8 cellular contexts compared by ENCODE assay signal in the genomic region with DNA sequence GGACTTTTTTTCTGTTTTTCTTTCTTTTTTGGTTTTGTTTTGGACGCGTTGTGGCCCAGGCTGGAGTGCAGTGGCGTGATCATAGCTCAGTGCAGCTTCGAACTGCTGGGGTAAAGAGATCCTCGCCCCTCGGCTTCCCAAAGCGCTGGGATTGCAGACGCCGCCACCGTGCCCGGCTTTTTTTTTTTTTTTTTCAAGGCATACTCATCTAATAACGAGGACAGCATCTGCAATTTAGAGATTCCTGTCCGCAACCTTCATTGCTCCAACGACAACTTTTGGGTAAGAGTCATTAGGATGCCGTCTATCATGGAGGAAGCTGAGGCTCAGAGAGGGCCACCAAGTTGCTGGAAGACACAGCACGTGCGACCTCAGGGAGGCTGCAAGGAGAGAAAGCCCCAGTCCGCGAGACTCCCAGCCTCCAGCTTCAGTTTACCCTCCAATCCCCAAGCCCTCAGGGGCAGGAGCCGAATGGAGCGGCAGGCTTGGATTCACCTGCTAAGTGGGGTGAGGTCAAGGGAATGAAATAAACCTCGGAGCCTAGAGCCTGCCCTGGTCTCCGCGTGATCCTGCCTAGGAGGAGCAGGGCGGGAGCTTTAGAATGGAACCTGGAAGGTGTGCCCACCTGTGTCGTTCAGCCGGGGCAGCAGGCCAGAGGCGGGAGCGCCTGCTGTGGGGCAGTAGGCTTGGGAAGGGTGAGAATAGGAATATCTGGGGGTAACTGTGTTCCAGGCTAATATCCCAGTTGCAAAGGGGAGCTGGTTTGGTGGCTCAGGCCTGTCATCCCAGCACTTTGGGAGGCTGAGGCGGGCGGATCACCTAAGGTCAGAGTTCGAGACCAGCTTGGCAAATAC. TPM values are rescaled to one million over a fixed set of nuclear protein-coding genes. Genes with fewer than 3 reads are reported as not detected.
DNase-seq lines count a peak whose midpoint lies in the region; ATAC-seq and TF ChIP-seq lines count a peak whose summit lies in the region.

No MANE protein-coding gene starts in this region.

- H3K23ac ChIP-seq in trophoblast cell (ENCODE audit: low read length), result no peak overlapping the region

- peak overlapping the region; percentile 94 for H2AFZ ChIP-seq in trophoblast cell (ENCODE audit: insufficient read depth, low read length, poor library complexity)

- H2BK120ac ChIP-seq in trophoblast cell (ENCODE audit: insufficient read depth, low read length, poor library complexity), result peak overlapping the region; percentile 40

- peaks cover 6 to 15% of the 10 kb centered on the region in 2 donors for H3K4me1 ChIP-seq in esophagus (ENCODE audit: control insufficient read depth in 2 of 2, insufficient read depth in 2 of 2, low read length in 1 of 2)
- peaks cover 18 to 20% of the 10 kb centered on the region in 2 experiments for H3K4me1 ChIP-seq in trophoblast cell (ENCODE audit: control insufficient read depth in 1 of 2, insufficient read depth in 2 of 2, low read length in 2 of 2)

- peaks cover 10% of the 10 kb centered on the region for H3K79me1 ChIP-seq in trophoblast cell (ENCODE audit: low read length)

- peak overlapping the region; percentile 65 for H3K14ac ChIP-seq in trophoblast cell (ENCODE audit: low read length)

- peak overlapping the region; percentile 46 for H2BK12ac ChIP-seq in trophoblast cell (ENCODE audit: low read length)

- H4K12ac ChIP-seq in trophoblast cell (ENCODE audit: low read depth, low read length), result peak overlapping the region; percentile 87

- 21 to 23% methylated on average over 32 of the region's 32 CpGs for WGBS in esophagus, 2 donors
- WGBS in trophoblast cell (ENCODE audit: extremely low coverage, insufficient coverage, insufficient read length), result no CpG with 5 or more reads among the region's 32 CpGs

- H2AK5ac ChIP-seq in trophoblast cell (ENCODE audit: low read length), result no peak overlapping the region

- no peaks in the 10 kb centered on the region for H3K9me3 ChIP-seq in esophagus (ENCODE audit: control insufficient read depth in 2 of 2, insufficient read depth in 1 of 2, low read depth in 1 of 2, low read length in 1 of 2)
- peaks cover 4% of the 10 kb centered on the region for H3K9me3 ChIP-seq in trophoblast cell (ENCODE audit: insufficient read depth, low read depth, low read length)

- H3K4me2 ChIP-seq in trophoblast cell (ENCODE audit: low read length), result peak overlapping the region; percentile 76

- H3K4me3 ChIP-seq in esophagus (ENCODE audit: low read depth in 1 of 2, low read length in 2 of 2), result peak overlapping the region; percentile 54 to 75
- peak overlapping the region; percentile 70 for H3K4me3 ChIP-seq in trophoblast cell (ENCODE audit: low read depth, low read length)

- DNase-seq in GM03348 (ENCODE audit: low spot score), result peak; percentile 29
- peak in 1 of 2 donors; percentile 68 for DNase-seq in trophoblast cell
- DNase-seq in NCI-H1092 treated with DMSO at 0.1 percent for 48 hours (lab: John Stamatoyannopoulos, UW), result no peak
- no peak for DNase-seq in stimulated activated CD4-positive, alpha-beta T cell treated with anti-CD3 and anti-CD28 coated beads, Interleukin-2, amount 100 ng/mL, for 48 hours

- peak overlapping the region; percentile 30 for H4K91ac ChIP-seq in trophoblast cell (ENCODE audit: low read depth, low read length)

- H3K27me3 ChIP-seq in esophagus (ENCODE audit: control insufficient read depth in 1 of 2, insufficient read depth in 2 of 2, low read length in 2 of 2) (no peaks in the 10 kb centered on the region), trophoblast cell (ENCODE audit: insufficient read depth, low read length) (no peaks in the 10 kb centered on the region)

- H3K79me2 ChIP-seq in trophoblast cell (ENCODE audit: control insufficient read depth, insufficient read depth, low read length, poor library complexity), result peaks cover 9% of the 10 kb centered on the region

- H3K18ac ChIP-seq in trophoblast cell (ENCODE audit: low read length), result peak overlapping the region; percentile 27

- H3K9ac ChIP-seq in trophoblast cell (ENCODE audit: low read length), result peak overlapping the region; percentile 69

- ATAC-seq in GM18867 (IDR thresholded peaks at IDR 0.05; ENCODE audit: unreplicated experiment) (no peak), HG03469 (IDR thresholded peaks at IDR 0.05; ENCODE audit: unreplicated experiment) (no peak)

- no peak overlapping the region for H2BK5ac ChIP-seq in trophoblast cell (ENCODE audit: low read depth, low read length, poor library complexity)

- H4K8ac ChIP-seq in trophoblast cell (ENCODE audit: low read depth, low read length), result peak overlapping the region; percentile 91

- H3K4ac ChIP-seq in trophoblast cell (ENCODE audit: low read depth, low read length), result no peak overlapping the region

- peak overlapping the region in 1 of 2 donors; percentile 48 for H3K27ac ChIP-seq in esophagus (ENCODE audit: low read depth in 2 of 2, low read length in 1 of 2)
- no peak overlapping the region for H3K27ac ChIP-seq in trophoblast cell (ENCODE audit: low read depth, low read length)

- H3K36me3 ChIP-seq in esophagus (ENCODE audit: control insufficient read depth in 2 of 2, insufficient read depth in 2 of 2, low read length in 1 of 2) (peaks cover 0 to 14% of the 10 kb centered on the region in 2 donors), trophoblast cell (ENCODE audit: control insufficient read depth in 1 of 2, insufficient read depth in 2 of 2, low read length in 2 of 2) (peaks cover 6 to 8% of the 10 kb centered on the region in 2 experiments)

TF ChIP-seq in PFSK-1, 5 proteins besides CTCF, POLR2A, EP300 and RAD21:
- TF ChIP-seq SIN3A (IDR thresholded peaks at IDR 0.05; ENCODE audit: borderline replicate concordance, insufficient read depth, low read length) (no peak), FOXP2 (optimal IDR thresholded peaks at IDR 0.05; ENCODE audit: borderline replicate concordance, extremely low read depth, extremely low read length, insufficient read depth) (no peak), POLR2AphosphoS5 (IDR thresholded peaks at IDR 0.05; ENCODE audit: low read depth, low read length) (no peak), TAF1 (IDR thresholded peaks at IDR 0.05; ENCODE audit: borderline replicate concordance, insufficient read depth, low read length) (0 out of 2 replicates have a peak, but pooled peaks have one; percentile 2)
- TF ChIP-seq, protein P1, sequence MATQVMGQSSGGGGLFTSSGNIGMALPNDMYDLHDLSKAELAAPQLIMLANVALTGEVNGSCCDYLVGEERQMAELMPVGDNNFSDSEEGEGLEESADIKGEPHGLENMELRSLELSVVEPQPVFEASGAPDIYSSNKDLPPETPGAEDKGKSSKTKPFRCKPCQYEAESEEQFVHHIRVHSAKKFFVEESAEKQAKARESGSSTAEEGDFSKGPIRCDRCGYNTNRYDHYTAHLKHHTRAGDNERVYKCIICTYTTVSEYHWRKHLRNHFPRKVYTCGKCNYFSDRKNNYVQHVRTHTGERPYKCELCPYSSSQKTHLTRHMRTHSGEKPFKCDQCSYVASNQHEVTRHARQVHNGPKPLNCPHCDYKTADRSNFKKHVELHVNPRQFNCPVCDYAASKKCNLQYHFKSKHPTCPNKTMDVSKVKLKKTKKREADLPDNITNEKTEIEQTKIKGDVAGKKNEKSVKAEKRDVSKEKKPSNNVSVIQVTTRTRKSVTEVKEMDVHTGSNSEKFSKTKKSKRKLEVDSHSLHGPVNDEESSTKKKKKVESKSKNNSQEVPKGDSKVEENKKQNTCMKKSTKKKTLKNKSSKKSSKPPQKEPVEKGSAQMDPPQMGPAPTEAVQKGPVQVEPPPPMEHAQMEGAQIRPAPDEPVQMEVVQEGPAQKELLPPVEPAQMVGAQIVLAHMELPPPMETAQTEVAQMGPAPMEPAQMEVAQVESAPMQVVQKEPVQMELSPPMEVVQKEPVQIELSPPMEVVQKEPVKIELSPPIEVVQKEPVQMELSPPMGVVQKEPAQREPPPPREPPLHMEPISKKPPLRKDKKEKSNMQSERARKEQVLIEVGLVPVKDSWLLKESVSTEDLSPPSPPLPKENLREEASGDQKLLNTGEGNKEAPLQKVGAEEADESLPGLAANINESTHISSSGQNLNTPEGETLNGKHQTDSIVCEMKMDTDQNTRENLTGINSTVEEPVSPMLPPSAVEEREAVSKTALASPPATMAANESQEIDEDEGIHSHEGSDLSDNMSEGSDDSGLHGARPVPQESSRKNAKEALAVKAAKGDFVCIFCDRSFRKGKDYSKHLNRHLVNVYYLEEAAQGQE (IDR thresholded peaks at IDR 0.05; ENCODE audit: insufficient read depth in 1 of 2, low read depth in 2 of 2, low read length in 2 of 2), result no peak

RNA-seq across cellular contexts. Expression of a gene that starts 0.7 kb away (rescaled TPM):
- 161 TPM for polyA plus RNA-seq in PFSK-1 (2012; ENCODE audit: insufficient read length, low read depth)
- polyA plus RNA-seq in esophagus, result 10 to 100 TPM; 35.6 to 56.1 TPM
- polyA plus RNA-seq in trophoblast cell (2013), result 35.6 and 40.7 TPM in 2 replicates

RNA-seq across cellular contexts. Expression of a gene that starts 5.7 kb away (rescaled TPM):
- 1.0 TPM for polyA plus RNA-seq in PFSK-1 (2012; ENCODE audit: insufficient read length, low read depth)
- under 1 TPM; 0.53 to 0.86 TPM for polyA plus RNA-seq in esophagus
- polyA plus RNA-seq in trophoblast cell (2013), result 0.47 and 0.48 TPM in 2 replicates

RNA-seq across cellular contexts. Expression of a gene that starts 29.0 kb away (rescaled TPM):
- 151 TPM for polyA plus RNA-seq in PFSK-1 (2012; ENCODE audit: insufficient read length, low read depth)
- 10 to 100 TPM; 38.4 to 61.5 TPM for polyA plus RNA-seq in esophagus
- polyA plus RNA-seq in trophoblast cell (2013), result 70.7 and 73.5 TPM in 2 replicates

RNA-seq across cellular contexts. Expression of a gene that starts 42.2 kb away (rescaled TPM):
- polyA plus RNA-seq in PFSK-1 (2012; ENCODE audit: insufficient read length, low read depth), result 29.8 TPM
- 1 to 10 TPM; 5.9 to 7.8 TPM for polyA plus RNA-seq in esophagus
- 15.0 and 16.0 TPM in 2 replicates for polyA plus RNA-seq in trophoblast cell (2013)

RNA-seq across cellular contexts. Expression of a gene that starts 44.3 kb away (rescaled TPM):
- polyA plus RNA-seq in PFSK-1 (2012; ENCODE audit: insufficient read length, low read depth), result 23.3 TPM
- polyA plus RNA-seq in esophagus, result 1 to 10 TPM in 1 of 2 donors, under 1 TPM in 1; 0.65 to 1.4 TPM
- polyA plus RNA-seq in trophoblast cell (2013), result 0.73 and 0.79 TPM in 2 replicates
